8 cellular contexts compared by ENCODE assay signal in the genomic region with DNA sequence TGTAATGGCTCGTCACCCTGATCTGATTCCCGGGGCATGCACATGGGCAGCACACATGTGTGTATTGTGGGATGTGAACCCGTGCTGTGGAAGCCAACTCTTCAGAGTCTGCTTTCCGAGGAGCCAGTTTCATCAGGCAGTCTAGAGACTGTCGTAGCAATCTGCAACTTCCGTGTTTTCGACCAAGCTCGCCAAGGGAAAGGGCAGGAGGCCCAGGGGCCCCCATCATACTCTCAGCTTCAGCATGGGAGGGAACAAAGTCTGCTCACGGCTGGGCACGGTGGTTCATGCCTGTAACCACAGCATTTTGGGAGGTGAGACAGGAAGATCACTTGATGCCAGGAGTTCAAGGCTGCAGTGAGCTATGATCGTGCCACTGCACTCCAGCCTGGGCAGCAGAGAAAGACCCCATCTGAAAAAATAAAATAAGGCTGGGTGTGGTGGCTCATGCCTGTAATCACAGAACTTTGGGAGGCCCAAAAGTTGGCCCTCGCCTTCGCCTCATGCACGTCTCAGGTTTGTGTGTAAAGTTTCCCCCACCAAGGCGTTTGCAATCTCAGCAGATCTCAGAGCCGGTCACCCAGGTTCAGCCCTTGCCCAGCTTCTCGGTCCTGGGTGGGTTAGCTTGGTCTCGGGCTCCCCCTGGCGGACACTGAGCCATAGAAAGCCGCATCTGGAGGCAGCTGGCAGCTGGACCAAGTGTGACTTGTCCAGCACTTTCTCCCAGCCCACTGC. TPM values are rescaled to one million over a fixed set of nuclear protein-coding genes. Genes with fewer than 3 reads are reported as not detected.
DNase-seq lines count a peak whose midpoint lies in the region; ATAC-seq and TF ChIP-seq lines count a peak whose summit lies in the region.

No MANE protein-coding gene starts in this region.

- intact Hi-C loops in left lung (cut with DNase I): no loop called here

- H3K4me3 ChIP-seq in coronary artery: no peak overlapping the region
- no peak overlapping the region for H3K4me3 ChIP-seq in left lung

- H3K27ac ChIP-seq in coronary artery (no peak overlapping the region), left lung (no peak overlapping the region)

- H3K9me3 ChIP-seq in left lung: no peaks in the 10 kb centered on the region

- no peaks in the 10 kb centered on the region for H3K36me3 ChIP-seq in left lung

- peaks cover 3 to 12% of the 10 kb centered on the region in 2 donors for H3K4me1 ChIP-seq in left lung

- H3K27me3 ChIP-seq in left lung: peaks cover 0 to 14% of the 10 kb centered on the region in 2 donors

- TF ChIP-seq CTCF in AG09319 (IDR thresholded peaks at IDR 0.05; ENCODE audit: low read depth, low read length) (peak; percentile 92), GM20000 (IDR thresholded peaks at IDR 0.05; ENCODE audit: extremely low read depth, missing control alignments) (peak; percentile 92), coronary artery (IDR thresholded peaks at IDR 0.05) (peak; percentile 81), left lung (IDR thresholded peaks at IDR 0.05) (peak; percentile 79 to 91)

- DNase-seq in AG09319 (ENCODE audit: extremely low read depth, low read depth) (peak; percentile 59), GM20000 (ENCODE audit: low spot score) (peak; percentile 85), NCI-H526 (lab: John Stamatoyannopoulos, UW) (peak; percentile 4 to 65), coronary artery (ENCODE audit: low spot score) (peak; percentile 88), left lung (peak; percentile 87 to 97)
- peak; percentile 86 for DNase-seq in activated CD4-positive, alpha-beta T cell treated with anti-CD3 and anti-CD28 coated beads, Interleukin-2, amount 50 U/mL, for 1 hour
- peak; percentile 88 for DNase-seq in stimulated activated CD4-positive, alpha-beta T cell treated with anti-CD3 and anti-CD28 coated beads, Interleukin-4, amount 100 ng/mL, for 24 hours

- ATAC-seq in left lung (peak; percentile 96), GM19328 (IDR thresholded peaks at IDR 0.05; ENCODE audit: unreplicated experiment) (no peak)

RNA-seq across cellular contexts. Expression of a gene that starts 48.5 kb away (rescaled TPM):
- total RNA-seq in left lung: 1 to 10 TPM; 4.0 to 6.0 TPM

Comparison
In these comparisons a context has a peak if more than half of its experiments do, and no peak if none do; other contexts are left out.
1. DNase-seq: peak in every context shown above with its lines; median percentile 92 in left lung; 88 in coronary artery; 88 in stimulated activated CD4-positive, alpha-beta T cell treated with anti-CD3 and anti-CD28 coated beads, Interleukin-4, amount 100 ng/mL, for 24 hours; 86 in activated CD4-positive, alpha-beta T cell treated with anti-CD3 and anti-CD28 coated beads, Interleukin-2, amount 50 U/mL, for 1 hour; 85 in GM20000; 59 in AG09319; 34 in NCI-H526.